In genomic region chr6:40885139-40885774, GRCh38 we compare ENCODE assay signal across 24 cellular contexts.
"Had no signal": no experiment of that assay in that cellular context is flagged by ENCODE, and none has a peak within 500 bp of the region (broad histone marks: within the 10 kb centered on the region; RNA-seq: fewer than 3 reads in every experiment).

No MANE protein-coding gene starts in this region.

- H3K36me3 ChIP-seq: ovary, prostate gland, sigmoid colon, suprapubic skin, thoracic aorta, tibial artery, upper lobe of right lung had no signal

- DNase-seq: heart left ventricle; hypothalamus; immature natural killer cell; left ventricle myocardium inferior; mesendoderm; naive thymus-derived CD4-positive, alpha-beta T cell; ovary; retina; right cardiac atrium; sigmoid colon; stimulated activated CD4-positive, alpha-beta T cell treated with anti-CD3 and anti-CD28 coated beads, Interleukin-1b, Interleukin-23, amount 100 ng/mL, for 48 hours; stimulated activated CD4-positive, alpha-beta T cell treated with anti-CD3 and anti-CD28 coated beads, Interleukin-2, amount 100 ng/mL, for 48 hours; stimulated activated naive CD4-positive, alpha-beta T cell; tibial artery; trophoblast cell; upper lobe of right lung had no signal

- H3K4me1 ChIP-seq: heart left ventricle, prostate gland, sigmoid colon, suprapubic skin, tibial artery, upper lobe of right lung had no signal

- H3K27ac Mint-ChIP-seq: immature natural killer cell; mesothelial cell of epicardium; naive thymus-derived CD4-positive, alpha-beta T cell; natural killer cell treated with Interleukin-12 subunit alpha and Interleukin-12 subunit beta and Interleukin-15 and Interleukin-18, amount 100 ng/mL, for 72 hours; stimulated activated naive CD8-positive, alpha-beta T cell treated with anti-CD3 and anti-CD28 coated beads, Interleukin-15, Interleukin-2, amounts not matched to agents 100 ng/mL and 50 ng/mL, for 24 hours had no signal

- H3K9me3 Mint-ChIP-seq: immature natural killer cell; mesothelial cell of epicardium; naive thymus-derived CD4-positive, alpha-beta T cell; natural killer cell treated with Interleukin-12 subunit alpha and Interleukin-12 subunit beta and Interleukin-15 and Interleukin-18, amount 100 ng/mL, for 72 hours; stimulated activated naive CD8-positive, alpha-beta T cell treated with anti-CD3 and anti-CD28 coated beads, Interleukin-15, Interleukin-2, amounts not matched to agents 100 ng/mL and 50 ng/mL, for 24 hours had no signal

- H3K27me3 ChIP-seq: heart left ventricle, ovary, sigmoid colon, suprapubic skin, tibial artery, upper lobe of right lung had no signal

- H3K27ac ChIP-seq: heart left ventricle, left ventricle myocardium inferior, ovary, prostate gland, sigmoid colon, suprapubic skin, thoracic aorta, tibial artery, upper lobe of right lung had no signal

- H3K4me3 ChIP-seq: heart left ventricle, left ventricle myocardium inferior, lung, ovary, prostate gland, sigmoid colon, smooth muscle cell, suprapubic skin, thoracic aorta, tibial artery, upper lobe of right lung had no signal

- H3K4me3 Mint-ChIP-seq: immature natural killer cell; mesothelial cell of epicardium; naive thymus-derived CD4-positive, alpha-beta T cell; natural killer cell treated with Interleukin-12 subunit alpha and Interleukin-12 subunit beta and Interleukin-15 and Interleukin-18, amount 100 ng/mL, for 72 hours; stimulated activated naive CD8-positive, alpha-beta T cell treated with anti-CD3 and anti-CD28 coated beads, Interleukin-15, Interleukin-2, amounts not matched to agents 100 ng/mL and 50 ng/mL, for 24 hours had no signal

- H3K4me2 ChIP-seq: smooth muscle cell had no signal

- H3K36me3 Mint-ChIP-seq: immature natural killer cell; mesothelial cell of epicardium; naive thymus-derived CD4-positive, alpha-beta T cell; natural killer cell treated with Interleukin-12 subunit alpha and Interleukin-12 subunit beta and Interleukin-15 and Interleukin-18, amount 100 ng/mL, for 72 hours had no signal

- ATAC-seq: heart left ventricle; naive thymus-derived CD4-positive, alpha-beta T cell; natural killer cell treated with Interleukin-12 subunit alpha and Interleukin-12 subunit beta and Interleukin-15 and Interleukin-18, amount 100 ng/mL, for 72 hours; right cardiac atrium; upper lobe of right lung had no signal

- H3K9me3 ChIP-seq: heart left ventricle, left ventricle myocardium inferior, ovary, prostate gland, sigmoid colon, suprapubic skin, thoracic aorta, tibial artery, upper lobe of right lung had no signal
